ENCODE assay signal across 1 cellular context in the genomic region with DNA sequence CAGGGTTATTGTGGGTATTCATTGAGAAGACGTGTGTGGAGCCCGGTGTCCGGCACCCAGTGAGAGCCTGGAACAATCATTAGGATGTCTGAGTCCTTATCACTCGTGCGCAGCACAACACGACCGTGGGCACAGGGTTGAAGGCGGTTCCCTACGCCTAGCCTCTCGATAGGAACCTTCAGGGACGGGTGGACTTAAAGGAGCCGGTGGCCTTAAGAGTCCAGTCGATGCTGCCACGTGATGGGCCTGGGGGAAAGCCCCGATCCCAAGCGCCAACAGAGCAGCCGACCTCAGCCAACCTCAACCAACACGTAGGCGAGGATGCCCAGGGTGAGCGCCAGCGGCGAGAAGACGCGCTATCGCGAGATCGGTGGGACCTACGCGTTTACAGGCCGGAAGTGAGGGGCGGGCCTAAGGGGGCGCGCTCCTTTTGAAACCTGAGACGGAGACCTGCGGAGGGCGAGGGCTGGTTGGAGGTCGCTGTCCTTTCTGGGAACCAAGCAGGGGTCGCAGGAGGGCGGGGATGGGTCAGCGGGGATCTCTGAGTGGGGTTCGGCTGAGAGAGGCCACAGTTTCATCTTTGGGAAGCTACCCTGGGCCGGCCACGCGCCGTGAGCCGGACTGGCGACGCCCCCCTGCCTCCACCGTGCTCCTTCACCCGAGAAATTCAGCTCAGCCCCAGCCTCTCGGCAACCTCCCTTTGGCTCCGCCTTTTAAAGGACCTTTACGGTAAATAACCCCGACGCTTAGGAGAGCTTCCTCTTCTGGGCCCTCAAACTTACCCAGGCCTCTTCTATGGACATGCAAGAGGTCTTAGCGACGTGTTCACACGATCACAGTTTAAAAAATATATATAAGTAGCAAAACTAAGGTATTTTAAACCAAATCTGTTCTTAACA.
TF ChIP-seq lines count a peak whose summit lies in the region.

No MANE protein-coding gene starts in this region.

TF ChIP-seq in HCT116, 20 proteins besides CTCF, POLR2A, EP300 and RAD21 (continued from another document):
- TF ChIP-seq, protein P1, sequence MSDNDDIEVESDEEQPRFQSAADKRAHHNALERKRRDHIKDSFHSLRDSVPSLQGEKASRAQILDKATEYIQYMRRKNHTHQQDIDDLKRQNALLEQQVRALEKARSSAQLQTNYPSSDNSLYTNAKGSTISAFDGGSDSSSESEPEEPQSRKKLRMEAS (IDR thresholded peaks at IDR 0.05) = peak; percentile 75
- TF ChIP-seq SRF (IDR thresholded peaks at IDR 0.05; ENCODE audit: low read depth) = no peak
- TF ChIP-seq, protein P2, sequence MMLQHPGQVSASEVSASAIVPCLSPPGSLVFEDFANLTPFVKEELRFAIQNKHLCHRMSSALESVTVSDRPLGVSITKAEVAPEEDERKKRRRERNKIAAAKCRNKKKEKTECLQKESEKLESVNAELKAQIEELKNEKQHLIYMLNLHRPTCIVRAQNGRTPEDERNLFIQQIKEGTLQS (IDR thresholded peaks at IDR 0.05) = no peak
- TF ChIP-seq CEBPB (IDR thresholded peaks at IDR 0.05; ENCODE audit: low read depth) = no peak
- TF ChIP-seq TCF7L2 (IDR thresholded peaks at IDR 0.05; ENCODE audit: borderline replicate concordance, extremely low read depth, insufficient read depth, insufficient read length) = peak; percentile 98
- TF ChIP-seq, protein P3, sequence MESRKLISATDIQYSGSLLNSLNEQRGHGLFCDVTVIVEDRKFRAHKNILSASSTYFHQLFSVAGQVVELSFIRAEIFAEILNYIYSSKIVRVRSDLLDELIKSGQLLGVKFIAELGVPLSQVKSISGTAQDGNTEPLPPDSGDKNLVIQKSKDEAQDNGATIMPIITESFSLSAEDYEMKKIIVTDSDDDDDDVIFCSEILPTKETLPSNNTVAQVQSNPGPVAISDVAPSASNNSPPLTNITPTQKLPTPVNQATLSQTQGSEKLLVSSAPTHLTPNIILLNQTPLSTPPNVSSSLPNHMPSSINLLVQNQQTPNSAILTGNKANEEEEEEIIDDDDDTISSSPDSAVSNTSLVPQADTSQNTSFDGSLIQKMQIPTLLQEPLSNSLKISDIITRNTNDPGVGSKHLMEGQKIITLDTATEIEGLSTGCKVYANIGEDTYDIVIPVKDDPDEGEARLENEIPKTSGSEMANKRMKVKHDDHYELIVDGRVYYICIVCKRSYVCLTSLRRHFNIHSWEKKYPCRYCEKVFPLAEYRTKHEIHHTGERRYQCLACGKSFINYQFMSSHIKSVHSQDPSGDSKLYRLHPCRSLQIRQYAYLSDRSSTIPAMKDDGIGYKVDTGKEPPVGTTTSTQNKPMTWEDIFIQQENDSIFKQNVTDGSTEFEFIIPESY (IDR thresholded peaks at IDR 0.05; ENCODE audit: extremely low read depth, insufficient replicate concordance, low read length) = peak; percentile 96
- TF ChIP-seq POLR2AphosphoS5 (IDR thresholded peaks at IDR 0.05; ENCODE audit: low read depth, low read length) = peak; percentile 72
- TF ChIP-seq CBX3 (IDR thresholded peaks at IDR 0.05; ENCODE audit: low read depth) = no peak
- TF ChIP-seq SP1 (IDR thresholded peaks at IDR 0.05; ENCODE audit: low read depth) = peak; percentile 56
- no peak for TF ChIP-seq EZH2phosphoT487 (IDR thresholded peaks at IDR 0.05; ENCODE audit: borderline replicate concordance)
- TF ChIP-seq FOSL1 (IDR thresholded peaks at IDR 0.05; ENCODE audit: low read depth) = no peak
- no peak for TF ChIP-seq ZFX (IDR thresholded peaks at IDR 0.05)
- TF ChIP-seq EZH2 (IDR thresholded peaks at IDR 0.05) = no peak
- TF ChIP-seq ZNF274 (IDR thresholded peaks at IDR 0.05; ENCODE audit: low read depth, low read length) = no peak
TF ChIP-seq in HCT116: peak in this region for 5.
